In the genomic region with DNA sequence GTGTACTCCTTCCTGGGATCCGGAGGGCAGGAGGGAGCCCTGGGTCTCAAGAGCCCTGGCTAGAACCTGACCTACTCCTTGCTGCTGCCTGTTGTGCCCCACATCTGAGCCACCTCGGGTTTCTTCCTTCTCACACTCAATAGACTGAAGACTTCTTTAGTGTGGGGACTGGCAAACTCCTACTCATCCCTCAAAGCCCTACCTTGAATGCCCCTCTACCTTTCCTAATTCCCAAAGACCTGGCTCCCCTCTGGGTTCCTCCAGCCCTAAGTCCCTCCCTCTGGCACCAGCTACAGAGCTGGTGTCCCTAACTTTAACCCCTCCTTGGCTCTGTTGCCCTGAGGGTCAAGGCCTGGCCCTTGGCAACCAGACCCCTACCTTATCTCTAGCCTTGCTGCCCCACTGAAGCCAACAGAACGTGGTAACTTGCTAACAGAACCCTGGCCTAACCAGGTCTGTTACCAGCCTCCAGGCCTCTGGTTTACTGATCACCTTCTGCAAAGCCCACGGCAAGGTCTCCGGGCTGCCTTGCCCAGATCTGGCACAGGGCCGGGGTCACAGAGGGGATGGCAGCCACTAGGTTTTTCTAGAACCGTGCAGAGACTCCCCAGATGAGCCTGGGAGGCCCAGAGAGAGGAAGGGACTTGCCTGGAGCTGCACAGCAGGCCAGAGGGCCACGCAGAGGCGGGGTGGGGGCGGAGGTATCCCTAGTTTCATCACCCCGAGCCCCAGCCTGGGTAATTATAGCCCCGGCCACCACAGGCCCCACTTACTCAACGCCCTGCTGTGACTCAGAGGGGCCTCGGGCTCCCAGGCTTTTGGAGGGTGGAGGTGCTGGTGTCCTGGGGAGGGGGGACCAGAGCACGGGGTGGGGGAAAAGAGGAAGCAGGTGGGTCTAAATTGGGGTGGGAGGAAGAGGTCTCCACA, we compare ENCODE assay signal across 8 cellular contexts. TPM values are rescaled to one million over a fixed set of nuclear protein-coding genes. Genes with fewer than 3 reads are reported as not detected.
DNase-seq lines count a peak whose midpoint lies in the region; ATAC-seq and TF ChIP-seq lines count a peak whose summit lies in the region.

No MANE protein-coding gene starts in this region.

- intact Hi-C loops in Panc1 (cut with micrococcal nuclease; ENCODE audit: unreplicated experiment), result no loop called here

- no peak for TF ChIP-seq CTCF in Panc1 (IDR thresholded peaks at IDR 0.05)

- no peak overlapping the region for H3K9ac ChIP-seq in rectal smooth muscle tissue (ENCODE audit: low read length)

- H3K27ac ChIP-seq in Panc1 (ENCODE audit: low read length) (peak overlapping the region; percentile 63), rectal smooth muscle tissue (ENCODE audit: low read depth, low read length) (peak overlapping the region; percentile 22)

- CTCF ChIA-PET in Panc1 (lab: Charles Lee), result interaction anchor here (0.7 kb wide), 1 partner anchor 289 kb away, joined by 5 read pairs; the partner anchor contains the start of gene MRPL54

- H3K4me3 ChIP-seq in Panc1 (ENCODE audit: low read depth in 2 of 2, low read length in 2 of 2), result no peak overlapping the region
- H3K4me3 ChIP-seq in rectal smooth muscle tissue (ENCODE audit: low read length), result no peak overlapping the region

- H3K4me1 ChIP-seq in Panc1 (ENCODE audit: control insufficient read depth, insufficient read depth, low read length) (peaks cover 21% of the 10 kb centered on the region), rectal smooth muscle tissue (ENCODE audit: control insufficient read depth, insufficient read depth, low read length) (peaks cover 7% of the 10 kb centered on the region)

- H3K27me3 ChIP-seq in Panc1 (ENCODE audit: control insufficient read depth, insufficient read depth, low read length) (no peaks in the 10 kb centered on the region), rectal smooth muscle tissue (ENCODE audit: control insufficient read depth, insufficient read depth, low read length) (no peaks in the 10 kb centered on the region)

- POLR2A ChIA-PET in Panc1 (lab: Charles Lee), result interaction anchor here (0.7 kb wide), 1 partner anchor 120 kb away, joined by 12 read pairs; no protein-coding TSS in a partner anchor

- in situ Hi-C loops in Panc1 (cut with HindIII; ENCODE audit: low pct_unique_long_range_greater_than_20kb, low sequenced_read_pairs), result no loop called here
- in situ Hi-C loops in G401 (cut with HindIII; ENCODE audit: low sequenced_read_pairs), result no loop called here

- DNase-seq in EH (ENCODE audit: low read depth) (peak; percentile 62), Panc1 (ENCODE audit: low read depth, low spot score) (no peak), NCI-H2107 treated with DMSO at 0.1 percent for 48 hours (lab: John Stamatoyannopoulos, UW; ENCODE audit: unreplicated experiment) (no peak), AML-193 (lab: John Stamatoyannopoulos, UW) (no peak), G401 (ENCODE audit: low spot score) (no peak)

- H3K36me3 ChIP-seq in Panc1 (ENCODE audit: control insufficient read depth, insufficient read depth, low read length), result no peaks in the 10 kb centered on the region
- H3K36me3 ChIP-seq in rectal smooth muscle tissue (ENCODE audit: control insufficient read depth, insufficient read depth, low read length), result peaks cover 44% of the 10 kb centered on the region

- ATAC-seq in Panc1, result peak; percentile 31; the same call in 1 of the 2 replicates
- ATAC-seq in esophagus mucosa, result peak; percentile 58
- ATAC-seq in HG03108 (IDR thresholded peaks at IDR 0.05; ENCODE audit: unreplicated experiment), result no peak

- BruUV-seq in Panc1 (replicated peaks; lab: Mats Ljungman, UMichigan), result no TSS peak

- H3K9me3 ChIP-seq in Panc1 (ENCODE audit: control insufficient read depth, insufficient read depth, low read depth, low read length), result no peaks in the 10 kb centered on the region

RNA-seq across cellular contexts. Expression of gene ZBTB7A, which starts 15.3 kb away (rescaled TPM):
- total RNA-seq in Panc1 (2021; ENCODE audit: unreplicated experiment), result 48.0 TPM
- polyA plus RNA-seq in Panc1 (2012; ENCODE audit: insufficient read length), result 42.8 TPM
- 53.7 TPM for total RNA-seq in esophagus mucosa
- total RNA-seq in G401 (2014; rRNA removed; shearing (Covaris generic)), result 12.8 and 13.3 TPM in 2 replicates

RNA-seq across cellular contexts. Expression of gene PIAS4, which starts 43.9 kb away (rescaled TPM):
- total RNA-seq in Panc1 (2021; ENCODE audit: unreplicated experiment), result 36.7 TPM
- 31.6 TPM for polyA plus RNA-seq in Panc1 (2012; ENCODE audit: insufficient read length)
- 19.3 TPM for total RNA-seq in esophagus mucosa
- total RNA-seq in G401 (2014; rRNA removed; shearing (Covaris generic)), result 24.7 and 45.7 TPM in 2 replicates
